8 cellular contexts compared by ENCODE assay signal in genomic region chr12:26937443-26937862, GRCh38. TPM values are rescaled to one million over a fixed set of nuclear protein-coding genes. Genes with fewer than 3 reads are reported as not detected.
DNase-seq lines count a peak whose midpoint lies in the region; ATAC-seq and TF ChIP-seq lines count a peak whose summit lies in the region.

No MANE protein-coding gene starts in this region.

- intact Hi-C loops in heart right ventricle (cut with DNase I) (loop anchor here in 8 of 10 donors (5.0 to 10.0 kb wide), 4 partner anchors 75 to 367 kb away; partner anchors contain the start of genes TM7SF3 (in 6 of the 8) and STK38L (in 1 of the 8)), Right ventricle myocardium inferior (cut with DNase I) (loop anchor here (1.0 kb wide), 1 partner anchor 74 kb away; no protein-coding TSS in a partner anchor), uterus (cut with DNase I; ENCODE audit: low total_unique reads) (loop anchor here (5.0 kb wide), 1 partner anchor 75 kb away; the partner anchor contains the start of gene TM7SF3)

- H3K9me3 ChIP-seq in heart right ventricle (no peaks in the 10 kb centered on the region), lung (ENCODE audit: control insufficient read depth in 2 of 2, insufficient read depth in 1 of 2, low read length in 1 of 2) (no peaks in the 10 kb centered on the region), uterus (no peaks in the 10 kb centered on the region)

- H3K27me3 ChIP-seq in heart right ventricle, result no peaks in the 10 kb centered on the region
- no peaks in the 10 kb centered on the region for H3K27me3 ChIP-seq in lung (ENCODE audit: control insufficient read depth, insufficient read depth)
- H3K27me3 ChIP-seq in uterus, result no peaks in the 10 kb centered on the region

- H3K4me1 ChIP-seq in heart right ventricle (peaks cover 0 to 65% (median 56%) of the 10 kb centered on the region in 9 donors), lung (ENCODE audit: control insufficient read depth in 2 of 2, insufficient read depth in 2 of 2, low read length in 2 of 2) (peaks cover 0 to 15% of the 10 kb centered on the region in 2 donors), uterus (no peaks in the 10 kb centered on the region)

- H3K4me3 ChIP-seq in heart right ventricle (peak overlapping the region; percentile 60 to 92 (median 86)), astrocyte of the spinal cord (ENCODE audit: low read depth, low read length) (peak overlapping the region; percentile 78), lung (peak overlapping the region; percentile 83), uterus (peak overlapping the region; percentile 73 to 98)

- H3K36me3 ChIP-seq in heart right ventricle (peaks cover 0 to 15% (median 3%) of the 10 kb centered on the region in 9 donors), lung (ENCODE audit: control insufficient read depth in 2 of 2, insufficient read depth in 2 of 2, low read length in 2 of 2) (peaks cover 0 to 4% of the 10 kb centered on the region in 2 donors), uterus (no peaks in the 10 kb centered on the region)

- no peak for DNase-seq in heart right ventricle
- no peak for DNase-seq in Right ventricle myocardium inferior (ENCODE audit: missing footprints)
- no peak for DNase-seq in astrocyte of the spinal cord (ENCODE audit: low read depth, low spot score)
- DNase-seq in lung (ENCODE audit: low spot score), result no peak
- DNase-seq in uterus, result no peak
- no peak for DNase-seq in SW480 (ENCODE audit: low spot score)
- DNase-seq in DMS53 treated with DMSO at 0.1 percent for 48 hours (lab: John Stamatoyannopoulos, UW; ENCODE audit: unreplicated experiment), result no peak

- no peak for TF ChIP-seq POLR2A in uterus (IDR thresholded peaks at IDR 0.05)

- in situ Hi-C loops in astrocyte of the spinal cord (cut with HindIII; ENCODE audit: low sequenced_read_pairs), result no loop called here

- H3K27ac ChIP-seq in heart right ventricle (peak overlapping the region; percentile 86 to 99 (median 96)), lung (ENCODE audit: low read depth in 1 of 2, low read length in 1 of 2) (peak overlapping the region; percentile 80 to 98), uterus (peak overlapping the region; percentile 98 to 99)

- 0 to 1% methylated on average over 10 of the region's 10 CpGs for WGBS in heart right ventricle, 2 donors
- 0% methylated on average over 10 of the region's 10 CpGs for WGBS in lung, 2 donors

- TF ChIP-seq CTCF in heart right ventricle (IDR thresholded peaks at IDR 0.05), result no peak
- TF ChIP-seq CTCF in astrocyte of the spinal cord (IDR thresholded peaks at IDR 0.05; ENCODE audit: low read depth, low read length), result no peak
- no peak for TF ChIP-seq CTCF in lung (IDR thresholded peaks at IDR 0.05; ENCODE audit: control extremely low read depth, extremely low read depth)
- no peak for TF ChIP-seq CTCF in uterus (IDR thresholded peaks at IDR 0.05)

- ATAC-seq in heart right ventricle, result no peak
- no peak for ATAC-seq in Right ventricle myocardium inferior
- no peak for ATAC-seq in lung (ENCODE audit: insufficient read depth, low FRiP score)
- ATAC-seq in HG03460 (IDR thresholded peaks at IDR 0.05; ENCODE audit: unreplicated experiment), result no peak

RNA-seq across cellular contexts. Expression of gene INTS13, which starts 0.3 kb away (rescaled TPM):
- total RNA-seq in heart right ventricle (10 to 100 TPM; 14.1 to 22.2 (median 17.8) TPM), Right ventricle myocardium inferior (23.7 TPM), lung (10 to 100 TPM; 16.8 to 19.0 TPM), uterus (10 to 100 TPM; 13.8 to 37.9 (median 26.8) TPM)
- polyA plus RNA-seq in heart right ventricle (10 to 100 TPM; 17.6 to 19.4 TPM), lung (10 to 100 TPM; 12.4 to 21.8 TPM)

RNA-seq across cellular contexts. Expression of gene FGFR1OP2, which starts 0.8 kb away (rescaled TPM):
- total RNA-seq in heart right ventricle (10 to 100 TPM; 22.3 to 37.9 (median 27.3) TPM), Right ventricle myocardium inferior (30.6 TPM), lung (100 to 1,000 TPM in 1 of 2 donors, 10 to 100 TPM in 1; 37.9 to 110 TPM), uterus (100 to 1,000 TPM in 3 of 4 donors, 10 to 100 TPM in 1; 83.0 to 222 (median 112) TPM)
- polyA plus RNA-seq in heart right ventricle (10 to 100 TPM; 30.6 to 41.6 TPM), lung (10 to 100 TPM; 32.8 to 40.5 TPM)
